8 cellular contexts compared by ENCODE assay signal in genomic region chr19:16025108-16026101, GRCh38. TPM values are rescaled to one million over a fixed set of nuclear protein-coding genes. Genes with fewer than 3 reads are reported as not detected.
DNase-seq lines count a peak whose midpoint lies in the region; ATAC-seq and TF ChIP-seq lines count a peak whose summit lies in the region.

No MANE protein-coding gene starts in this region.

- peaks cover 9% of the 10 kb centered on the region for H3K27me3 ChIP-seq in adipocyte (replicated peaks; ENCODE audit: control insufficient read depth, insufficient read depth, low read length)
- H3K27me3 ChIP-seq in CD8-positive, alpha-beta T cell (ENCODE audit: insufficient read depth, low read length), result no peaks in the 10 kb centered on the region

- H3K9ac ChIP-seq in adipocyte (ENCODE audit: low read length), result no peak overlapping the region

- CTCF ChIA-PET in Calu3 (lab: Charles Lee), result interaction anchor here (0.6 to 1.4 kb wide), 7 partner anchors 15 to 162 kb away, joined by 3 to 5 read pairs (median 3); partner anchors contain the start of genes FAM32A and TPM4
- CTCF ChIA-PET in activated CD4-positive, alpha-beta memory T cell treated with anti-CD3 and anti-CD28 coated beads, Interleukin-2, amount 10 ng/mL, durations not matched to agents 7 days and 5 days (lab: Charles Lee), result interaction anchor here (0.6 to 2.5 kb wide), 2 partner anchors 16 to 220 kb away, joined by 3 to 9 read pairs; no protein-coding TSS in a partner anchor
- CTCF ChIA-PET in CD8-positive, alpha-beta T cell (lab: Charles Lee), result no interaction called here

- no peaks in the 10 kb centered on the region for H3K9me3 Mint-ChIP-seq in Calu3 (ENCODE audit: low read depth, unreplicated experiment)
- no peaks in the 10 kb centered on the region for H3K9me3 Mint-ChIP-seq in naive thymus-derived CD8-positive, alpha-beta T cell
- H3K9me3 Mint-ChIP-seq in activated CD4-positive, alpha-beta memory T cell treated with anti-CD3 and anti-CD28 coated beads, Interleukin-2, amount 10 ng/mL, durations not matched to agents 7 days and 5 days, result no peaks in the 10 kb centered on the region
- no peaks in the 10 kb centered on the region for H3K9me3 Mint-ChIP-seq in CD8-positive, alpha-beta T cell

- no peak overlapping the region for H3K27ac Mint-ChIP-seq in Calu3 (ENCODE audit: unreplicated experiment)
- no peak overlapping the region for H3K27ac Mint-ChIP-seq in naive thymus-derived CD8-positive, alpha-beta T cell
- H3K27ac Mint-ChIP-seq in activated CD4-positive, alpha-beta memory T cell treated with anti-CD3 and anti-CD28 coated beads, Interleukin-2, amount 10 ng/mL, durations not matched to agents 7 days and 5 days, result no peak overlapping the region
- H3K27ac Mint-ChIP-seq in CD8-positive, alpha-beta T cell, result no peak overlapping the region

- DNase-seq in Calu3 (peak; percentile 60), HuH-7 (ENCODE audit: low spot score) (peak; percentile 77), adipocyte (ENCODE audit: low read depth) (peak; percentile 65), kidney glomerular epithelial cell (lab: John Stamatoyannopoulos, UW) (peak; percentile 36), COR-L47 (lab: John Stamatoyannopoulos, UW) (no peak)
- no peak for DNase-seq in naive thymus-derived CD8-positive, alpha-beta T cell
- DNase-seq in activated CD4-positive, alpha-beta memory T cell treated with anti-CD3 and anti-CD28 coated beads, Interleukin-2, amount 10 ng/mL, durations not matched to agents 7 days and 5 days, result no peak
- DNase-seq in CD8-positive, alpha-beta T cell, result no peak

- no peak overlapping the region for H3K27ac ChIP-seq in CD8-positive, alpha-beta T cell (ENCODE audit: low read depth, low read length)

- TF ChIP-seq CTCF in Calu3 (IDR thresholded peaks at IDR 0.05; ENCODE audit: unreplicated experiment), result peak; percentile 57
- no peak for TF ChIP-seq CTCF in CD8-positive, alpha-beta T cell (IDR thresholded peaks at IDR 0.05)

- no peaks in the 10 kb centered on the region for H3K9me3 ChIP-seq in adipocyte (ENCODE audit: control insufficient read depth, low read length)
- no peaks in the 10 kb centered on the region for H3K9me3 ChIP-seq in CD8-positive, alpha-beta T cell (ENCODE audit: low read length)

- H3K4me1 Mint-ChIP-seq in Calu3 (ENCODE audit: low read depth, unreplicated experiment), result no peaks in the 10 kb centered on the region
- peaks cover 0 to 2% (median 0%) of the 10 kb centered on the region in 4 donors for H3K4me1 Mint-ChIP-seq in naive thymus-derived CD8-positive, alpha-beta T cell
- H3K4me1 Mint-ChIP-seq in activated CD4-positive, alpha-beta memory T cell treated with anti-CD3 and anti-CD28 coated beads, Interleukin-2, amount 10 ng/mL, durations not matched to agents 7 days and 5 days, result no peaks in the 10 kb centered on the region
- H3K4me1 Mint-ChIP-seq in CD8-positive, alpha-beta T cell (ENCODE audit: low read depth), result no peaks in the 10 kb centered on the region

- H3K4me1 ChIP-seq in adipocyte (ENCODE audit: control insufficient read depth, insufficient read depth, low read length), result peaks cover 5% of the 10 kb centered on the region
- no peaks in the 10 kb centered on the region for H3K4me1 ChIP-seq in CD8-positive, alpha-beta T cell (ENCODE audit: insufficient read depth, low read length)

- H3K36me3 ChIP-seq in adipocyte (ENCODE audit: control insufficient read depth, insufficient read depth, low read length, severe bottlenecking), result no peaks in the 10 kb centered on the region
- H3K36me3 ChIP-seq in CD8-positive, alpha-beta T cell (ENCODE audit: insufficient read depth, low read length), result no peaks in the 10 kb centered on the region

- BruUV-seq in Calu3 (replicated peaks; lab: Mats Ljungman, UMichigan), result no TSS peak

- POLR2A ChIA-PET in naive thymus-derived CD8-positive, alpha-beta T cell (lab: Charles Lee), result interaction anchor here (0.5 kb wide), 1 partner anchor 201 kb away, joined by 3 read pairs; no protein-coding TSS in a partner anchor
- POLR2A ChIA-PET in activated CD4-positive, alpha-beta memory T cell treated with anti-CD3 and anti-CD28 coated beads, Interleukin-2, amount 10 ng/mL, durations not matched to agents 7 days and 5 days (lab: Charles Lee), result no interaction called here
- POLR2A ChIA-PET in CD8-positive, alpha-beta T cell (lab: Charles Lee), result no interaction called here

- intact Hi-C loops in Calu3 (cut with micrococcal nuclease; ENCODE audit: unreplicated experiment), result no loop called here
- intact Hi-C loops in CD8-positive, alpha-beta T cell (cut with DNase I, micrococcal nuclease), result no loop called here

- H3K4me3 Mint-ChIP-seq in Calu3 (ENCODE audit: low read depth, unreplicated experiment), result no peak overlapping the region
- no peak overlapping the region for H3K4me3 Mint-ChIP-seq in naive thymus-derived CD8-positive, alpha-beta T cell
- no peak overlapping the region for H3K4me3 Mint-ChIP-seq in activated CD4-positive, alpha-beta memory T cell treated with anti-CD3 and anti-CD28 coated beads, Interleukin-2, amount 10 ng/mL, durations not matched to agents 7 days and 5 days
- H3K4me3 Mint-ChIP-seq in CD8-positive, alpha-beta T cell, result no peak overlapping the region

- H3K27me3 Mint-ChIP-seq in Calu3 (ENCODE audit: unreplicated experiment), result no peaks in the 10 kb centered on the region
- no peaks in the 10 kb centered on the region for H3K27me3 Mint-ChIP-seq in naive thymus-derived CD8-positive, alpha-beta T cell
- no peaks in the 10 kb centered on the region for H3K27me3 Mint-ChIP-seq in activated CD4-positive, alpha-beta memory T cell treated with anti-CD3 and anti-CD28 coated beads, Interleukin-2, amount 10 ng/mL, durations not matched to agents 7 days and 5 days
- no peaks in the 10 kb centered on the region for H3K27me3 Mint-ChIP-seq in CD8-positive, alpha-beta T cell (ENCODE audit: low read depth)

- no peak overlapping the region for H3K4me3 ChIP-seq in adipocyte (ENCODE audit: low read length)
- no peak overlapping the region for H3K4me3 ChIP-seq in CD8-positive, alpha-beta T cell (ENCODE audit: low read depth, low read length)

- H3K36me3 Mint-ChIP-seq in Calu3 (ENCODE audit: insufficient read depth, unreplicated experiment), result no peaks in the 10 kb centered on the region
- H3K36me3 Mint-ChIP-seq in naive thymus-derived CD8-positive, alpha-beta T cell, result no peaks in the 10 kb centered on the region
- no peaks in the 10 kb centered on the region for H3K36me3 Mint-ChIP-seq in activated CD4-positive, alpha-beta memory T cell treated with anti-CD3 and anti-CD28 coated beads, Interleukin-2, amount 10 ng/mL, durations not matched to agents 7 days and 5 days (ENCODE audit: low read depth)
- H3K36me3 Mint-ChIP-seq in CD8-positive, alpha-beta T cell, result no peaks in the 10 kb centered on the region

- ATAC-seq in naive thymus-derived CD8-positive, alpha-beta T cell, result no peak
- ATAC-seq in CD8-positive, alpha-beta T cell, result no peak

RNA-seq across cellular contexts. Expression of gene TPM4, which starts 50.9 kb away (rescaled TPM):
- total RNA-seq in Calu3 (2022), result 219 and 224 TPM in 2 replicates
- total RNA-seq in naive thymus-derived CD8-positive, alpha-beta T cell, result 10 to 100 TPM; 57.8 to 60.4 TPM
- 10 to 100 TPM; 27.4 to 30.8 (median 29.3) TPM for polyA plus RNA-seq in naive thymus-derived CD8-positive, alpha-beta T cell
- total RNA-seq in activated CD4-positive, alpha-beta memory T cell treated with anti-CD3 and anti-CD28 coated beads, Interleukin-2, amount 10 ng/mL, durations not matched to agents 7 days and 5 days, result 100 to 1,000 TPM; 592 to 611 TPM
- 100 to 1,000 TPM; 187 to 199 TPM for total RNA-seq in CD8-positive, alpha-beta T cell

Comparison
In these comparisons a context has a peak if more than half of its experiments do, and no peak if none do; other contexts are left out.
1. DNase-seq: peak in Calu3 (single experiment), HuH-7 (single experiment), adipocyte (single experiment) and kidney glomerular epithelial cell (single experiment); none in COR-L47 (single experiment), naive thymus-derived CD8-positive, alpha-beta T cell (0 of 10), activated CD4-positive, alpha-beta memory T cell treated with anti-CD3 and anti-CD28 coated beads, Interleukin-2, amount 10 ng/mL, durations not matched to agents 7 days and 5 days (single experiment) and CD8-positive, alpha-beta T cell (0 of 7).